29 cellular contexts compared by ENCODE assay signal in genomic region chrX:23749576-23749975, GRCh38.
"Had no signal": no experiment of that assay in that cellular context is flagged by ENCODE, and none has a peak within 500 bp of the region (broad histone marks: within the 10 kb centered on the region; RNA-seq: fewer than 3 reads in every experiment).

No MANE protein-coding gene starts in this region.

- H3K4me3 Mint-ChIP-seq: activated naive CD8-positive, alpha-beta T cell treated with anti-CD3 and anti-CD28 coated beads, Interleukin-2, amount 50 U/mL, for 24 hours; activated T-cell treated with anti-CD3 and anti-CD28 coated beads, Interleukin-2, amount 50 U/mL, for 4 hours; central memory CD8-positive, alpha-beta T cell; T-helper 1 cell treated with Interleukin-12 subunit alpha and Interleukin-12 subunit beta and Interleukin-4 antibody, amounts not matched to agents 30 μg/mL and 1 μg/mL, for 36 hours had no signal

- H3K9me3 ChIP-seq: ascending aorta, body of pancreas, SJSA1 had no signal

- H3K27me3 ChIP-seq: ascending aorta, body of pancreas, SJSA1 had no signal

- H3K36me3 ChIP-seq: ascending aorta, SJSA1 had no signal

- H3K27ac ChIP-seq: ascending aorta, body of pancreas, RWPE1, SJSA1 had no signal

- H3K27ac Mint-ChIP-seq: activated naive CD4-positive, alpha-beta T cell treated with anti-CD3 and anti-CD28 coated beads, Interleukin-2, amount 50 U/mL, for 72 hours; activated naive CD8-positive, alpha-beta T cell treated with anti-CD3 and anti-CD28 coated beads, Interleukin-2, amount 50 U/mL, for 24 hours; T-helper 1 cell treated with Interleukin-12 subunit alpha and Interleukin-12 subunit beta and Interleukin-4 antibody, amounts not matched to agents 30 μg/mL and 1 μg/mL, for 36 hours had no signal

- H3K4me1 ChIP-seq: ascending aorta, body of pancreas, SJSA1 had no signal

- H3K36me3 Mint-ChIP-seq: activated naive CD4-positive, alpha-beta T cell treated with anti-CD3 and anti-CD28 coated beads, Interleukin-2, amount 50 U/mL, for 72 hours had no signal

- DNase-seq: activated CD4-positive, alpha-beta T cell treated with anti-CD3 and anti-CD28 coated beads for 48 hours; activated CD4-positive, alpha-beta T cell treated with anti-CD3 and anti-CD28 coated beads, Interleukin-2, amount 50 U/mL, for 4 hours; activated CD4-positive, CD25-positive, alpha-beta regulatory T cell treated with anti-CD3 and anti-CD28 coated beads, Interleukin-2, amount 50 U/mL, for 72 hours; activated effector memory CD4-positive, alpha-beta T cell treated with anti-CD3 and anti-CD28 coated beads, Interleukin-2, amount 50 U/mL, for 16 hours; activated naive CD4-positive, alpha-beta T cell treated with Interleukin-2 at 50 U/mL for 16 hours; activated naive CD8-positive, alpha-beta T cell treated with anti-CD3 and anti-CD28 coated beads, Interleukin-2, amount 50 U/mL, for 24 hours; activated T-cell treated with anti-CD3 and anti-CD28 coated beads, Interleukin-2, amount 50 U/mL, for 4 hours; amniotic stem cell; body of pancreas; KG1; MM.1S; NCI-H1105; NCI-H1436; NCI-H187; NCI-H2081; NCI-H510A treated with DMSO at 0.1 percent for 48 hours; NCI-H69; NK-92 treated with Interleukin-12 subunit alpha and Interleukin-12 subunit beta, amount 100 ng/mL, for 24 hours; OCI-M1; SHP77; SW 1271 had no signal

- H3K4me3 ChIP-seq: ascending aorta, body of pancreas, SJSA1 had no signal

- ATAC-seq: activated naive CD4-positive, alpha-beta T cell treated with anti-CD3 and anti-CD28 coated beads, Interleukin-2, amount 50 U/mL, for 72 hours; activated naive CD8-positive, alpha-beta T cell treated with anti-CD3 and anti-CD28 coated beads, Interleukin-2, amount 50 U/mL, for 24 hours; activated T-cell treated with anti-CD3 and anti-CD28 coated beads, Interleukin-2, amount 50 U/mL, for 4 hours; body of pancreas; Panc1; SK-N-SH treated with all-trans-retinoic acid at 6 μM for 48 hours had no signal

- H3K9me3 Mint-ChIP-seq: activated naive CD4-positive, alpha-beta T cell treated with anti-CD3 and anti-CD28 coated beads, Interleukin-2, amount 50 U/mL, for 72 hours; activated naive CD8-positive, alpha-beta T cell treated with anti-CD3 and anti-CD28 coated beads, Interleukin-2, amount 50 U/mL, for 24 hours; activated T-cell treated with anti-CD3 and anti-CD28 coated beads, Interleukin-2, amount 50 U/mL, for 4 hours; central memory CD8-positive, alpha-beta T cell; T-helper 1 cell treated with Interleukin-12 subunit alpha and Interleukin-12 subunit beta and Interleukin-4 antibody, amounts not matched to agents 30 μg/mL and 1 μg/mL, for 36 hours had no signal

- H3K27me3 Mint-ChIP-seq: activated naive CD8-positive, alpha-beta T cell treated with anti-CD3 and anti-CD28 coated beads, Interleukin-2, amount 50 U/mL, for 24 hours; central memory CD8-positive, alpha-beta T cell had no signal
